In genomic region chr2:233075966-233076339, GRCh38 we compare ENCODE assay signal across 9 cellular contexts. TPM values are rescaled to one million over a fixed set of nuclear protein-coding genes. Genes with fewer than 3 reads are reported as not detected.
DNase-seq lines count a peak whose midpoint lies in the region; ATAC-seq and TF ChIP-seq lines count a peak whose summit lies in the region.
"Had no signal": no experiment of that assay in that cellular context is flagged by ENCODE, and none has a peak within 500 bp of the region (broad histone marks: within the 10 kb centered on the region; RNA-seq: fewer than 3 reads in every experiment).

No MANE protein-coding gene starts in this region.

- POLR2A ChIA-PET in activated CD4-positive, alpha-beta T cell treated with anti-CD3 and anti-CD28 coated beads, Interleukin-2, amount 10 ng/mL, durations not matched to agents 7 days and 5 days (lab: Charles Lee): interaction anchor here (0.7 to 1.2 kb wide), 2 partner anchors 15 to 1217 kb away, joined by 3 to 10 read pairs; partner anchors contain the start of gene INPP5D
- POLR2A ChIA-PET in PC-3 (lab: Charles Lee; ENCODE audit: unreplicated experiment): no interaction called here

- H3K4me3 ChIP-seq in right cardiac atrium (ENCODE audit: low read length) (no peak overlapping the region), PC-3 (ENCODE audit: low read length) (no peak overlapping the region), thyroid gland (replicated peaks in 1 of 3) (no peak overlapping the region)

- H3K9me3 Mint-ChIP-seq in activated CD4-positive, alpha-beta T cell treated with anti-CD3 and anti-CD28 coated beads, Interleukin-2, amount 10 ng/mL, durations not matched to agents 7 days and 5 days: peaks cover 4% of the 10 kb centered on the region

- no peak overlapping the region for H2AFZ ChIP-seq in PC-3 (ENCODE audit: low read length)

- H3K27me3 ChIP-seq in right cardiac atrium (ENCODE audit: control insufficient read depth, insufficient read depth) (no peaks in the 10 kb centered on the region), PC-3 (ENCODE audit: low read length) (no peaks in the 10 kb centered on the region), thyroid gland (no peaks in the 10 kb centered on the region)

- CTCF ChIA-PET in activated CD4-positive, alpha-beta T cell treated with anti-CD3 and anti-CD28 coated beads, Interleukin-2, amount 10 ng/mL, durations not matched to agents 7 days and 5 days (lab: Charles Lee): interaction anchor here (0.9 to 1.3 kb wide), 4 partner anchors 9 to 23 kb away, joined by 3 to 8 read pairs (median 4); partner anchors contain the start of gene INPP5D
- CTCF ChIA-PET in PC-3 (lab: Charles Lee): no interaction called here

- no peak overlapping the region for H3K4me3 Mint-ChIP-seq in activated CD4-positive, alpha-beta T cell treated with anti-CD3 and anti-CD28 coated beads, Interleukin-2, amount 10 ng/mL, durations not matched to agents 7 days and 5 days

- H3K9me2 ChIP-seq in PC-3 (replicated peaks; ENCODE audit: low read length): no peaks in the 10 kb centered on the region

- no peaks in the 10 kb centered on the region for H3F3A ChIP-seq in PC-3 (ENCODE audit: low read length, unreplicated experiment)

- H3K36me3 ChIP-seq in PC-3 (ENCODE audit: low read depth, low read length) (no peaks in the 10 kb centered on the region), thyroid gland (no peaks in the 10 kb centered on the region)

- H3K36me3 Mint-ChIP-seq in activated CD4-positive, alpha-beta T cell treated with anti-CD3 and anti-CD28 coated beads, Interleukin-2, amount 10 ng/mL, durations not matched to agents 7 days and 5 days (ENCODE audit: low read depth): peaks cover 43% of the 10 kb centered on the region

- BruUV-seq in PC-3 (replicated peaks; lab: Mats Ljungman, UMichigan): no TSS peak

- TF ChIP-seq CTCF in PC-3 (conservative IDR thresholded peaks at IDR 0.05; ENCODE audit: low read depth, low read length) (no peak), thyroid gland (IDR thresholded peaks at IDR 0.05) (no peak)

- H3K27ac ChIP-seq in right cardiac atrium (ENCODE audit: low read length) (no peak overlapping the region), PC-3 (ENCODE audit: low read length) (no peak overlapping the region), thyroid gland (no peak overlapping the region)
- H3K27ac ChIP-seq: VCaP had no signal

- H3K27ac Mint-ChIP-seq in activated CD4-positive, alpha-beta T cell treated with anti-CD3 and anti-CD28 coated beads, Interleukin-2, amount 10 ng/mL, durations not matched to agents 7 days and 5 days: no peak overlapping the region

- ATAC-seq in HG02763 (IDR thresholded peaks at IDR 0.05; ENCODE audit: unreplicated experiment) (peak; percentile 52), right cardiac atrium (peak; percentile 51 to 69), PC-3 (no peak)

- no peaks in the 10 kb centered on the region for H3K9me3 ChIP-seq in right cardiac atrium (ENCODE audit: control insufficient read depth, low read length)
- H3K9me3 ChIP-seq in PC-3 (ENCODE audit: low read length): 0 out of 2 replicates have a peak, but pooled peaks cover 4% of the 10 kb centered on the region
- no peaks in the 10 kb centered on the region for H3K9me3 ChIP-seq in thyroid gland

- no peaks in the 10 kb centered on the region for H3K27me3 Mint-ChIP-seq in activated CD4-positive, alpha-beta T cell treated with anti-CD3 and anti-CD28 coated beads, Interleukin-2, amount 10 ng/mL, durations not matched to agents 7 days and 5 days

- peaks cover 39% of the 10 kb centered on the region for H3K4me1 Mint-ChIP-seq in activated CD4-positive, alpha-beta T cell treated with anti-CD3 and anti-CD28 coated beads, Interleukin-2, amount 10 ng/mL, durations not matched to agents 7 days and 5 days

- H3K79me2 ChIP-seq in PC-3 (ENCODE audit: low read length): no peaks in the 10 kb centered on the region

- no peak overlapping the region for H3K9ac ChIP-seq in PC-3 (ENCODE audit: low read length)

- TF ChIP-seq POLR2A in thyroid gland (IDR thresholded peaks at IDR 0.05): no peak

- intact Hi-C loops in right cardiac atrium (cut with DNase I) (no loop called here), PC-3 (cut with micrococcal nuclease) (no loop called here), thyroid gland (cut with DNase I) (no loop called here)

- no peaks in the 10 kb centered on the region for H4K20me1 ChIP-seq in PC-3 (ENCODE audit: low read length)

- H3K4me1 ChIP-seq in right cardiac atrium (ENCODE audit: control insufficient read depth, insufficient read depth, low read length): peaks cover 7% of the 10 kb centered on the region
- no peaks in the 10 kb centered on the region for H3K4me1 ChIP-seq in PC-3 (ENCODE audit: insufficient read depth, low read length)
- H3K4me1 ChIP-seq in thyroid gland: peaks cover 0 to 13% of the 10 kb centered on the region in 2 donors

- DNase-seq in activated CD4-positive, alpha-beta T cell treated with anti-CD3 and anti-CD28 coated beads, Interleukin-2, amount 10 ng/mL, durations not matched to agents 7 days and 5 days: peak; percentile 59
- no peak for DNase-seq in activated CD4-positive, alpha-beta T cell treated with anti-CD3 and anti-CD28 coated beads, Interleukin-2, amount 50 U/mL, for 4 hours
- DNase-seq in NOMO-1 treated with dmso at 0.1 percent for 144 hours (lab: John Stamatoyannopoulos, UW; ENCODE audit: unreplicated experiment) (peak; percentile 81), right cardiac atrium (no peak), PC-3 (no peak), thyroid gland (no peak)
- DNase-seq in NK-92 treated with Interleukin-12 subunit alpha and Interleukin-12 subunit beta, amount 100 ng/mL, for 24 hours (lab: John Stamatoyannopoulos, UW): no peak

- H3K4me2 ChIP-seq in PC-3 (ENCODE audit: low read length): no peak overlapping the region

- 29% methylated on average over 2 of the region's 2 CpGs for WGBS in right cardiac atrium
- WGBS in thyroid gland, 2 donors: 18 to 36% methylated on average over 2 of the region's 2 CpGs

RNA-seq across cellular contexts. Expression of gene INPP5D, which starts 15.8 kb away (rescaled TPM):
- total RNA-seq in activated CD4-positive, alpha-beta T cell treated with anti-CD3 and anti-CD28 coated beads, Interleukin-2, amount 10 ng/mL, durations not matched to agents 7 days and 5 days: 100 to 1,000 TPM; 121 to 138 TPM
- total RNA-seq in right cardiac atrium (1 to 10 TPM; 5.0 to 7.8 (median 7.1) TPM), PC-3 (2014; rRNA removed) (0.26 and 1.9 TPM in 2 replicates), thyroid gland (10 to 100 TPM in 2 of 4 donors, 1 to 10 TPM in 2; 7.1 to 13.4 (median 10.5) TPM)
- polyA plus RNA-seq in right cardiac atrium: 3.6 TPM

RNA-seq across cellular contexts. Expression of gene NEU2, which starts 43.5 kb away (rescaled TPM):
- not detected for total RNA-seq in activated CD4-positive, alpha-beta T cell treated with anti-CD3 and anti-CD28 coated beads, Interleukin-2, amount 10 ng/mL, durations not matched to agents 7 days and 5 days
- total RNA-seq in right cardiac atrium: not detected
- not detected for polyA plus RNA-seq in right cardiac atrium
- 4.0 and 4.5 TPM in 2 replicates for total RNA-seq in PC-3 (2014; rRNA removed)
- not detected for total RNA-seq in thyroid gland

Comparison
In these comparisons a context has a peak if more than half of its experiments do, and no peak if none do; other contexts are left out.
1. DNase-seq: peak in activated CD4-positive, alpha-beta T cell treated with anti-CD3 and anti-CD28 coated beads, Interleukin-2, amount 10 ng/mL, durations not matched to agents 7 days and 5 days (single experiment) and NOMO-1 treated with dmso at 0.1 percent for 144 hours (single experiment); none in activated CD4-positive, alpha-beta T cell treated with anti-CD3 and anti-CD28 coated beads, Interleukin-2, amount 50 U/mL, for 4 hours (0 of 2), right cardiac atrium (0 of 3), PC-3 (single experiment), NK-92 treated with Interleukin-12 subunit alpha and Interleukin-12 subunit beta, amount 100 ng/mL, for 24 hours (single experiment) and thyroid gland (0 of 2).
2. RNA of gene INPP5D, which starts 15.8 kb away (total RNA-seq): 121 to 138 TPM in activated CD4-positive, alpha-beta T cell treated with anti-CD3 and anti-CD28 coated beads, Interleukin-2, amount 10 ng/mL, durations not matched to agents 7 days and 5 days; 7.1 to 13.4 TPM in thyroid gland, 5.0 to 7.8 TPM in right cardiac atrium and 0.26 to 1.9 TPM in PC-3; every median in the first group is over 4 times any median in the second.